In genomic region chr19:36687214-36688056, GRCh38 we compare ENCODE assay signal across 8 cellular contexts. TPM values are rescaled to one million over a fixed set of nuclear protein-coding genes. Genes with fewer than 3 reads are reported as not detected.
A peak's percentile ranks its signal among the peaks of the same experiment; 100 is the strongest.
DNase-seq lines count a peak whose midpoint lies in the region; ATAC-seq, FAIRE-seq and TF ChIP-seq lines count a peak whose summit lies in the region.

Gene ZNF567, plus strand, starts transcription at chr19:36687612. Its CDS starts 7,256 bp downstream, at chr19:36694868.

- H3K4me1 ChIP-seq in foreskin keratinocyte (no peaks in the 10 kb centered on the region), stomach (peaks cover 16 to 22% (median 20%) of the 10 kb centered on the region in 4 donors)

- peak; percentile 89 for TF ChIP-seq POLR2A in H54 (IDR thresholded peaks at IDR 0.05; ENCODE audit: low read depth, low read length)
- TF ChIP-seq POLR2A in stomach (IDR thresholded peaks at IDR 0.05) = peak in 1 of 4 donors; percentile 13

- H3K36me3 ChIP-seq in stomach = peaks cover 26 to 54% (median 39%) of the 10 kb centered on the region in 4 donors

- TF ChIP-seq EP300 in stomach (IDR thresholded peaks at IDR 0.05) = no peak

- H3K4me1 Mint-ChIP-seq in neural crest cell = peaks cover 26% of the 10 kb centered on the region

- peaks cover 3% of the 10 kb centered on the region for H3K27me3 Mint-ChIP-seq in neural crest cell (ENCODE audit: low read depth)

- peak; percentile 66 for FAIRE-seq in H54 (lab: Jason Lieb, UNC)

- peak within 1 kb of the TSS; percentile 74 to 94 (median 81) for H3K4me3 ChIP-seq in stomach

- no peaks in the 10 kb centered on the region for H3K27me3 ChIP-seq in foreskin keratinocyte
- H3K27me3 ChIP-seq in stomach = no peaks in the 10 kb centered on the region

- peaks cover 0 to 30% (median 13%) of the 10 kb centered on the region in 4 donors for H3K9me3 ChIP-seq in stomach

- H3K9me3 Mint-ChIP-seq in neural crest cell = peaks cover 12% of the 10 kb centered on the region

- H3K27ac Mint-ChIP-seq in neural crest cell (ENCODE audit: unreplicated experiment) = peak within 1 kb of the TSS; percentile 91

- H3K27ac ChIP-seq in foreskin keratinocyte = peak within 1 kb of the TSS; percentile 41
- H3K27ac ChIP-seq in stomach = peak within 1 kb of the TSS; percentile 65 to 86 (median 80)

- peak within 1 kb of the TSS; percentile 99 for H3K4me3 Mint-ChIP-seq in neural crest cell

- peaks cover 54% of the 10 kb centered on the region for H3K36me3 Mint-ChIP-seq in neural crest cell (ENCODE audit: low read depth)

- peak; percentile 91 for ATAC-seq in foreskin keratinocyte

- DNase-seq in ELF-1 (ENCODE audit: low read depth, low spot score) (peak; percentile 98), H54 (ENCODE audit: insufficient read length, low spot score) (peak; percentile 98), M059J (ENCODE audit: low read depth) (peak; percentile 95), SHP77 treated with DMSO at 0.1 percent for 48 hours (lab: John Stamatoyannopoulos, UW) (peak; percentile 89), foreskin keratinocyte (peak; percentile 85 to 94), neural crest cell (ENCODE audit: low read depth, low spot score) (peak; percentile 92), stomach (peak; percentile 99)
- peak; percentile 98 for DNase-seq in activated gamma-delta T cell treated with anti-CD3 and anti-CD28 coated beads, Interleukin-2, amount 50 U/mL, for 16 hours (ENCODE audit: low read depth)

- intact Hi-C loops in stomach (cut with DNase I; ENCODE audit: low total_unique reads) = no loop called here

- TF ChIP-seq CTCF in foreskin keratinocyte (conservative IDR thresholded peaks at IDR 0.05) (peak; percentile 19), neural crest cell (conservative IDR thresholded peaks at IDR 0.05) (no peak), stomach (IDR thresholded peaks at IDR 0.05) (no peak)

- WGBS in stomach, 5 donors = 0 to 1% (median 0%) methylated on average over 50 to 69 of the region's 69 CpGs

RNA-seq across cellular contexts. Expression of gene ZNF567, which starts in this region (rescaled TPM):
- total RNA-seq in M059J (2014; rRNA removed; shearing (Covaris generic)) = 7.6 and 7.7 TPM in 2 replicates
- total RNA-seq in foreskin keratinocyte = 6.1 and 6.8 TPM in 2 replicates
- 3.1 and 3.5 TPM in 2 replicates for polyA plus RNA-seq in foreskin keratinocyte
- total RNA-seq in neural crest cell = 8.6 and 10.3 TPM in 2 replicates
- 10 to 100 TPM in 3 of 5 donors, 1 to 10 TPM in 1, under 1 TPM in 1; 0.58 to 37.9 (median 16.7) TPM for total RNA-seq in stomach
- 1 to 10 TPM; 1.4 to 7.7 (median 3.2) TPM for polyA plus RNA-seq in stomach

Comparison
In these comparisons a context has a peak if more than half of its experiments do, and no peak if none do; other contexts are left out.
1. Peak in every context shown above with its lines: DNase-seq, ATAC-seq, H3K4me3 ChIP-seq and H3K27ac ChIP-seq.